Comparison of ENCODE assay signal across 1 cellular context in genomic region chr19:19750842-19751790, GRCh38.
TF ChIP-seq lines count a peak whose summit lies in the region.

No MANE protein-coding gene starts in this region.

TF ChIP-seq in WTC11, 78 proteins besides CTCF, POLR2A, EP300 and RAD21 (continued from another document):
- TF ChIP-seq, protein P1, sequence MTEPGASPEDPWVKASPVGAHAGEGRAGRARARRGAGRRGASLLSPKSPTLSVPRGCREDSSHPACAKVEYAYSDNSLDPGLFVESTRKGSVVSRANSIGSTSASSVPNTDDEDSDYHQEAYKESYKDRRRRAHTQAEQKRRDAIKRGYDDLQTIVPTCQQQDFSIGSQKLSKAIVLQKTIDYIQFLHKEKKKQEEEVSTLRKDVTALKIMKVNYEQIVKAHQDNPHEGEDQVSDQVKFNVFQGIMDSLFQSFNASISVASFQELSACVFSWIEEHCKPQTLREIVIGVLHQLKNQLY (CRISPR knock-in tag; IDR thresholded peaks at IDR 0.05) = no peak
- TF ChIP-seq, protein P2, sequence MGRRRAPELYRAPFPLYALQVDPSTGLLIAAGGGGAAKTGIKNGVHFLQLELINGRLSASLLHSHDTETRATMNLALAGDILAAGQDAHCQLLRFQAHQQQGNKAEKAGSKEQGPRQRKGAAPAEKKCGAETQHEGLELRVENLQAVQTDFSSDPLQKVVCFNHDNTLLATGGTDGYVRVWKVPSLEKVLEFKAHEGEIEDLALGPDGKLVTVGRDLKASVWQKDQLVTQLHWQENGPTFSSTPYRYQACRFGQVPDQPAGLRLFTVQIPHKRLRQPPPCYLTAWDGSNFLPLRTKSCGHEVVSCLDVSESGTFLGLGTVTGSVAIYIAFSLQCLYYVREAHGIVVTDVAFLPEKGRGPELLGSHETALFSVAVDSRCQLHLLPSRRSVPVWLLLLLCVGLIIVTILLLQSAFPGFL (CRISPR knock-in tag; IDR thresholded peaks at IDR 0.05; ENCODE audit: borderline replicate concordance) = no peak
- TF ChIP-seq ATF6 (CRISPR knock-in tag; IDR thresholded peaks at IDR 0.05) = no peak
- TF ChIP-seq NR3C1 (CRISPR knock-in tag; conservative IDR thresholded peaks at IDR 0.05; ENCODE audit: low read depth) = no peak
